In genomic region chr1:93668121-93668520, GRCh38 we compare ENCODE assay signal across 23 cellular contexts. TPM values are rescaled to one million over a fixed set of nuclear protein-coding genes. Genes with fewer than 3 reads are reported as not detected.
A peak's percentile ranks its signal among the peaks of the same experiment; 100 is the strongest.
DNase-seq lines count a peak whose midpoint lies in the region; ATAC-seq and TF ChIP-seq lines count a peak whose summit lies in the region.
"Had no signal": no experiment of that assay in that cellular context is flagged by ENCODE, and none has a peak within 500 bp of the region (broad histone marks: within the 10 kb centered on the region; RNA-seq: fewer than 3 reads in every experiment).

No MANE protein-coding gene starts in this region.

- H2BK120ac ChIP-seq in neuronal stem cell (ENCODE audit: low read depth, low read length): no peak overlapping the region

- H3K18ac ChIP-seq in neuronal stem cell (ENCODE audit: low read length): no peak overlapping the region

- H3K36me3 ChIP-seq in hepatocyte (replicated peaks; ENCODE audit: insufficient read depth, low read depth) (no peaks in the 10 kb centered on the region), sigmoid colon (no peaks in the 10 kb centered on the region), neuronal stem cell (replicated peaks in 1 of 2; ENCODE audit: control insufficient read depth in 2 of 2, insufficient read depth in 2 of 2, low read length in 2 of 2) (peaks cover 17 to 89% of the 10 kb centered on the region in 2 donors)
- H3K36me3 ChIP-seq: right lobe of liver, thoracic aorta had no signal

- H2AFZ ChIP-seq in hepatocyte (no peak overlapping the region), neuronal stem cell (ENCODE audit: low read length) (no peak overlapping the region)

- no peak overlapping the region for H3K9ac ChIP-seq in neuronal stem cell (ENCODE audit: low read depth, low read length, poor library complexity)

- CTCF ChIA-PET in activated CD4-positive, alpha-beta memory T cell treated with anti-CD3 and anti-CD28 coated beads, Interleukin-2, amount 10 ng/mL, durations not matched to agents 7 days and 5 days (lab: Charles Lee): interaction anchor here (1.1 to 1.3 kb wide), 2 partner anchors 10 to 13 kb away, joined by 3 read pairs; no protein-coding TSS in a partner anchor
- CTCF ChIA-PET in activated CD4-positive, alpha-beta T cell treated with anti-CD3 and anti-CD28 coated beads, Interleukin-2, amount 10 ng/mL, durations not matched to agents 7 days and 5 days (lab: Charles Lee): interaction anchor here (1.0 to 1.4 kb wide), 2 partner anchors 40 to 146 kb away, joined by 3 read pairs; no protein-coding TSS in a partner anchor

- H3K4me1 ChIP-seq in hepatocyte (ENCODE audit: insufficient read depth) (peaks cover 81% of the 10 kb centered on the region), sigmoid colon (peaks cover 0 to 100% (median 97%) of the 10 kb centered on the region in 4 donors), neuronal stem cell (ENCODE audit: control insufficient read depth in 2 of 2, insufficient read depth in 1 of 2, low read depth in 1 of 2, low read length in 2 of 2) (peaks cover 9 to 28% of the 10 kb centered on the region in 2 donors)

- no peak for TF ChIP-seq EP300 in sigmoid colon (IDR thresholded peaks at IDR 0.05)

- H3K9me2 ChIP-seq in hepatocyte (replicated peaks; ENCODE audit: insufficient read depth): no peaks in the 10 kb centered on the region

- no peak overlapping the region for H3K23ac ChIP-seq in neuronal stem cell (ENCODE audit: low read depth, low read length, poor library complexity)

- H3K4me3 ChIP-seq in hepatocyte: no peak overlapping the region
- H3K4me3 ChIP-seq in sigmoid colon: no peak overlapping the region
- no peak overlapping the region for H3K4me3 ChIP-seq in neuronal stem cell (ENCODE audit: low read length in 2 of 2)
- H3K4me3 ChIP-seq: right lobe of liver, thoracic aorta had no signal

- no peak for DNase-seq in HFFc6
- no peak for DNase-seq in hepatocyte (ENCODE audit: low spot score)
- no peak for DNase-seq in sigmoid colon
- no peak for DNase-seq in activated CD4-positive, alpha-beta memory T cell treated with anti-CD3 and anti-CD28 coated beads, Interleukin-2, amount 10 ng/mL, durations not matched to agents 7 days and 5 days
- DNase-seq in activated CD4-positive, alpha-beta T cell treated with anti-CD3 and anti-CD28 coated beads, Interleukin-2, amount 10 ng/mL, durations not matched to agents 7 days and 5 days: no peak
- no peak for DNase-seq in neuronal stem cell (ENCODE audit: low spot score)
- DNase-seq: activated CD4-positive, alpha-beta T cell treated with anti-CD3 and anti-CD28 coated beads for 1 hour; DMS79; effector memory CD4-positive, alpha-beta T cell; Kasumi-1; NCI-H1092 treated with DMSO at 0.1 percent for 48 hours; NCI-H2081 treated with DMSO at 0.1 percent for 48 hours; NK-92 treated with Interleukin-12 subunit alpha and Interleukin-12 subunit beta, amount 100 ng/mL, for 24 hours; right lobe of liver; RPMI8226; stimulated activated CD4-positive, alpha-beta T cell treated with anti-CD3 and anti-CD28 coated beads, Interleukin-1b, Interleukin-23, amount 100 ng/mL, for 48 hours; SW 1271 had no signal

- no peak overlapping the region for H2BK5ac ChIP-seq in neuronal stem cell (ENCODE audit: low read length)

- no peak overlapping the region for H3K14ac ChIP-seq in neuronal stem cell (ENCODE audit: low read length)

- peak overlapping the region; percentile 46; the same call in 1 of the 2 replicates for H3K27ac Mint-ChIP-seq in HFFc6
- no peak overlapping the region for H3K27ac Mint-ChIP-seq in activated CD4-positive, alpha-beta memory T cell treated with anti-CD3 and anti-CD28 coated beads, Interleukin-2, amount 10 ng/mL, durations not matched to agents 7 days and 5 days
- no peak overlapping the region for H3K27ac Mint-ChIP-seq in activated CD4-positive, alpha-beta T cell treated with anti-CD3 and anti-CD28 coated beads, Interleukin-2, amount 10 ng/mL, durations not matched to agents 7 days and 5 days
- H3K27ac Mint-ChIP-seq: activated naive CD8-positive, alpha-beta T cell; activated T-helper 1 cell treated with anti-CD3 and anti-CD28 coated beads, Interleukin-12 subunit alpha, Interleukin-12 subunit beta, Interleukin-2, Interleukin-4 antibody, amounts not matched to agents 30 ng/mL and 10 ng/mL and 1 ng/mL, durations not matched to agents 14 hours and 24 hours and 36 hours; stimulated activated memory B cell treated with anti-CD40 and anti-IgM and Interleukin-4, amounts not matched to agents 10 μg/mL and 1 μg/mL and 100 μg/mL, for 72 hours had no signal

- ATAC-seq in HG02623 (IDR thresholded peaks at IDR 0.05; ENCODE audit: unreplicated experiment): no peak
- ATAC-seq: right lobe of liver; stimulated activated memory B cell treated with anti-CD40 and anti-IgM and Interleukin-4, amounts not matched to agents 10 μg/mL and 1 μg/mL and 100 μg/mL, for 72 hours had no signal

- peaks cover 3% of the 10 kb centered on the region for H3K79me1 ChIP-seq in neuronal stem cell (ENCODE audit: low read depth, low read length)

- H2BK12ac ChIP-seq in neuronal stem cell (ENCODE audit: low read length): no peak overlapping the region

- H3K4me2 ChIP-seq in hepatocyte (no peak overlapping the region), neuronal stem cell (ENCODE audit: insufficient read depth, low read length, poor library complexity, severe bottlenecking) (no peak overlapping the region)

- H3K4me1 Mint-ChIP-seq in HFFc6 (ENCODE audit: low read depth): peaks cover 94% of the 10 kb centered on the region
- no peaks in the 10 kb centered on the region for H3K4me1 Mint-ChIP-seq in activated CD4-positive, alpha-beta memory T cell treated with anti-CD3 and anti-CD28 coated beads, Interleukin-2, amount 10 ng/mL, durations not matched to agents 7 days and 5 days
- H3K4me1 Mint-ChIP-seq in activated CD4-positive, alpha-beta T cell treated with anti-CD3 and anti-CD28 coated beads, Interleukin-2, amount 10 ng/mL, durations not matched to agents 7 days and 5 days: no peaks in the 10 kb centered on the region

- POLR2A ChIA-PET in activated CD4-positive, alpha-beta memory T cell treated with anti-CD3 and anti-CD28 coated beads, Interleukin-2, amount 10 ng/mL, durations not matched to agents 7 days and 5 days (lab: Charles Lee): no interaction called here
- POLR2A ChIA-PET in activated CD4-positive, alpha-beta T cell treated with anti-CD3 and anti-CD28 coated beads, Interleukin-2, amount 10 ng/mL, durations not matched to agents 7 days and 5 days (lab: Charles Lee): no interaction called here

- H3K27ac ChIP-seq in VCaP (peak overlapping the region; percentile 15; the same call in 1 of the 2 replicates), hepatocyte (peak overlapping the region; percentile 70), sigmoid colon (peak overlapping the region in 3 of 4 donors; percentile 78 to 86 (median 80)), neuronal stem cell (replicated peaks; ENCODE audit: low read length) (no peak overlapping the region)
- H3K27ac ChIP-seq: right lobe of liver, thoracic aorta had no signal

- H3K27me3 ChIP-seq in hepatocyte (no peaks in the 10 kb centered on the region), sigmoid colon (no peaks in the 10 kb centered on the region), neuronal stem cell (ENCODE audit: control insufficient read depth in 3 of 3, insufficient read depth in 3 of 3, low read depth in 1 of 3, low read length in 3 of 3) (no peaks in the 10 kb centered on the region)
- H3K27me3 ChIP-seq: right lobe of liver had no signal

- H4K8ac ChIP-seq in neuronal stem cell (ENCODE audit: low read depth, low read length): no peak overlapping the region

- TF ChIP-seq CTCF in HFFc6 (IDR thresholded peaks at IDR 0.05) (no peak), VCaP (conservative IDR thresholded peaks at IDR 0.05) (no peak), hepatocyte (IDR thresholded peaks at IDR 0.05; ENCODE audit: poor library complexity) (no peak), sigmoid colon (IDR thresholded peaks at IDR 0.05) (no peak)

- H3K9me3 Mint-ChIP-seq in HFFc6: peaks cover 3% of the 10 kb centered on the region; the same call in 1 of the 2 replicates
- H3K9me3 Mint-ChIP-seq in activated CD4-positive, alpha-beta memory T cell treated with anti-CD3 and anti-CD28 coated beads, Interleukin-2, amount 10 ng/mL, durations not matched to agents 7 days and 5 days: no peaks in the 10 kb centered on the region
- no peaks in the 10 kb centered on the region for H3K9me3 Mint-ChIP-seq in activated CD4-positive, alpha-beta T cell treated with anti-CD3 and anti-CD28 coated beads, Interleukin-2, amount 10 ng/mL, durations not matched to agents 7 days and 5 days
- H3K9me3 Mint-ChIP-seq: activated T-helper 1 cell treated with anti-CD3 and anti-CD28 coated beads, Interleukin-12 subunit alpha, Interleukin-12 subunit beta, Interleukin-2, Interleukin-4 antibody, amounts not matched to agents 30 ng/mL and 10 ng/mL and 1 ng/mL, durations not matched to agents 14 hours and 24 hours and 36 hours; stimulated activated memory B cell treated with anti-CD40 and anti-IgM and Interleukin-4, amounts not matched to agents 10 μg/mL and 1 μg/mL and 100 μg/mL, for 72 hours had no signal

- H2BK15ac ChIP-seq in neuronal stem cell (ENCODE audit: low read length): no peak overlapping the region

- H3K27me3 Mint-ChIP-seq in HFFc6 (ENCODE audit: insufficient read depth): peaks cover 4% of the 10 kb centered on the region
- H3K27me3 Mint-ChIP-seq in activated CD4-positive, alpha-beta memory T cell treated with anti-CD3 and anti-CD28 coated beads, Interleukin-2, amount 10 ng/mL, durations not matched to agents 7 days and 5 days: peaks cover 2% of the 10 kb centered on the region
- H3K27me3 Mint-ChIP-seq in activated CD4-positive, alpha-beta T cell treated with anti-CD3 and anti-CD28 coated beads, Interleukin-2, amount 10 ng/mL, durations not matched to agents 7 days and 5 days: peaks cover 4% of the 10 kb centered on the region
- H3K27me3 Mint-ChIP-seq: activated naive CD8-positive, alpha-beta T cell; stimulated activated memory B cell treated with anti-CD40 and anti-IgM and Interleukin-4, amounts not matched to agents 10 μg/mL and 1 μg/mL and 100 μg/mL, for 72 hours had no signal

- no peak overlapping the region for H3K4me3 Mint-ChIP-seq in HFFc6
- H3K4me3 Mint-ChIP-seq in activated CD4-positive, alpha-beta memory T cell treated with anti-CD3 and anti-CD28 coated beads, Interleukin-2, amount 10 ng/mL, durations not matched to agents 7 days and 5 days: no peak overlapping the region
- H3K4me3 Mint-ChIP-seq in activated CD4-positive, alpha-beta T cell treated with anti-CD3 and anti-CD28 coated beads, Interleukin-2, amount 10 ng/mL, durations not matched to agents 7 days and 5 days: no peak overlapping the region
- H3K4me3 Mint-ChIP-seq: activated naive CD8-positive, alpha-beta T cell; activated T-helper 1 cell treated with anti-CD3 and anti-CD28 coated beads, Interleukin-12 subunit alpha, Interleukin-12 subunit beta, Interleukin-2, Interleukin-4 antibody, amounts not matched to agents 30 ng/mL and 10 ng/mL and 1 ng/mL, durations not matched to agents 14 hours and 24 hours and 36 hours; stimulated activated memory B cell treated with anti-CD40 and anti-IgM and Interleukin-4, amounts not matched to agents 10 μg/mL and 1 μg/mL and 100 μg/mL, for 72 hours had no signal

- no peak for TF ChIP-seq POLR2A in sigmoid colon (IDR thresholded peaks at IDR 0.05)

- no peak overlapping the region for H3K4ac ChIP-seq in neuronal stem cell (ENCODE audit: low read length)

- H2AK5ac ChIP-seq in neuronal stem cell (ENCODE audit: low read depth, low read length): no peak overlapping the region

- peaks cover 34% of the 10 kb centered on the region for H3K36me3 Mint-ChIP-seq in HFFc6 (ENCODE audit: low read depth)
- peaks cover 3% of the 10 kb centered on the region for H3K36me3 Mint-ChIP-seq in activated CD4-positive, alpha-beta memory T cell treated with anti-CD3 and anti-CD28 coated beads, Interleukin-2, amount 10 ng/mL, durations not matched to agents 7 days and 5 days (ENCODE audit: low read depth)
- H3K36me3 Mint-ChIP-seq in activated CD4-positive, alpha-beta T cell treated with anti-CD3 and anti-CD28 coated beads, Interleukin-2, amount 10 ng/mL, durations not matched to agents 7 days and 5 days (ENCODE audit: low read depth): no peaks in the 10 kb centered on the region
- H3K36me3 Mint-ChIP-seq: activated naive CD8-positive, alpha-beta T cell had no signal

- H4K91ac ChIP-seq in neuronal stem cell (ENCODE audit: low read depth, low read length, poor library complexity): no peak overlapping the region

- H4K20me1 ChIP-seq in hepatocyte (ENCODE audit: insufficient read depth, poor library complexity, severe bottlenecking): no peaks in the 10 kb centered on the region

- WGBS in hepatocyte (ENCODE audit: low lambda C conversion rate, missing lambda C conversion rate): 53% methylated on average over 5 of the region's 5 CpGs
- WGBS in sigmoid colon, 2 donors: 91 to 95% methylated on average over 5 of the region's 5 CpGs
- no CpG with 5 or more reads among the region's 5 CpGs for WGBS in neuronal stem cell (ENCODE audit: extremely low coverage in 2 of 2, insufficient read length in 2 of 2, insufficient replicate concordance in 1 of 2), 2 donors

- no peaks in the 10 kb centered on the region for H3K9me3 ChIP-seq in hepatocyte (ENCODE audit: low read depth)
- H3K9me3 ChIP-seq in sigmoid colon: no peaks in the 10 kb centered on the region
- H3K9me3 ChIP-seq in neuronal stem cell (replicated peaks in 1 of 2; ENCODE audit: control insufficient read depth in 2 of 2, insufficient read depth in 1 of 2, low read depth in 1 of 2, low read length in 2 of 2): peaks cover 0 to 24% of the 10 kb centered on the region in 2 donors
- H3K9me3 ChIP-seq: right lobe of liver, thoracic aorta had no signal

- intact Hi-C loops in sigmoid colon (cut with DNase I): no loop called here

- H3K79me2 ChIP-seq in hepatocyte: peaks cover 16% of the 10 kb centered on the region

RNA-seq across cellular contexts. Expression of gene BCAR3, which starts 13.5 kb away (rescaled TPM):
- 10 to 100 TPM; 24.4 to 55.1 (median 26.2) TPM for total RNA-seq in HFFc6 (2021; fragmentation: NEBNext Ultra II Directional; extraction: Animal tissue kit (Norgen Biotek cat#: 25700))
- total RNA-seq in hepatocyte (20.4 and 22.6 TPM in 2 replicates), sigmoid colon (10 to 100 TPM; 12.3 to 22.1 (median 18.2) TPM)
- polyA plus RNA-seq in hepatocyte (22.5 and 23.7 TPM in 2 replicates), sigmoid colon (10 to 100 TPM; 24.8 to 43.2 (median 39.5) TPM)
- 1 to 10 TPM; 3.1 to 3.9 TPM for total RNA-seq in activated CD4-positive, alpha-beta memory T cell treated with anti-CD3 and anti-CD28 coated beads, Interleukin-2, amount 10 ng/mL, durations not matched to agents 7 days and 5 days
- total RNA-seq in activated CD4-positive, alpha-beta T cell treated with anti-CD3 and anti-CD28 coated beads, Interleukin-2, amount 10 ng/mL, durations not matched to agents 7 days and 5 days: under 1 TPM; 0.42 to 0.67 TPM
- polyA plus RNA-seq in neuronal stem cell (2013, experiment 1 of 2): 15.9 TPM
- 16.0 TPM for polyA plus RNA-seq in neuronal stem cell (2013, experiment 2 of 2)
